ENCODE assay signal across 8 cellular contexts in genomic region chr19:40750035-40750284, GRCh38. TPM values are rescaled to one million over a fixed set of nuclear protein-coding genes. Genes with fewer than 3 reads are reported as not detected.
DNase-seq lines count a peak whose midpoint lies in the region; ATAC-seq and TF ChIP-seq lines count a peak whose summit lies in the region.

No MANE protein-coding gene starts in this region.

- H3K27me3 Mint-ChIP-seq in natural killer cell (ENCODE audit: low read depth in 2 of 2): no peaks in the 10 kb centered on the region

- no peak for TF ChIP-seq CTCF in BE2C (IDR thresholded peaks at IDR 0.05; ENCODE audit: low read depth, low read length)
- TF ChIP-seq CTCF in MM.1S (IDR thresholded peaks at IDR 0.05; ENCODE audit: low read length): no peak
- no peak for TF ChIP-seq CTCF in dorsolateral prefrontal cortex (IDR thresholded peaks at IDR 0.05 in 54 of 56, conservative IDR thresholded peaks at IDR 0.05 in 2 of 56; ENCODE audit: low read depth in 1 of 56, partially characterized antibody in 56 of 56)
- no peak for TF ChIP-seq CTCF in natural killer cell (IDR thresholded peaks at IDR 0.05)

- DNase-seq in BE2C: no peak
- DNase-seq in MM.1S: no peak
- DNase-seq in dorsolateral prefrontal cortex: no peak
- no peak for DNase-seq in natural killer cell
- DNase-seq in putamen (ENCODE audit: low spot score): no peak
- DNase-seq in T-helper 9 cell: no peak

- H3K27ac ChIP-seq in MM.1S (ENCODE audit: low read length) (peak overlapping the region; percentile 65), dorsolateral prefrontal cortex (peak overlapping the region; percentile 72 to 98 (median 92))

- intact Hi-C loops in dorsolateral prefrontal cortex (cut with DNase I) (loop anchor here (1.0 to 5.0 kb wide), 6 partner anchors 27 to 87 kb away; partner anchors contain the start of genes EGLN2 (in 2 of the 2), COQ8B (in 1 of the 2) and ITPKC (in 1 of the 2)), natural killer cell (cut with micrococcal nuclease) (loop anchor here (1.0 to 2.0 kb wide), 5 partner anchors 28 to 87 kb away; partner anchors contain the start of genes NUMBL and RAB4B)

- H3K36me3 Mint-ChIP-seq in natural killer cell: no peaks in the 10 kb centered on the region

- H2AFZ ChIP-seq in MM.1S (ENCODE audit: low read length): peak overlapping the region; percentile 61

- H3K4me1 Mint-ChIP-seq in natural killer cell: peaks cover 42 to 52% of the 10 kb centered on the region in 2 donors

- H3K4me3 ChIP-seq in BE2C (ENCODE audit: low read depth, low read length): peak overlapping the region; percentile 63
- peak overlapping the region; percentile 77 for H3K4me3 ChIP-seq in MM.1S (ENCODE audit: low read length)
- H3K4me3 ChIP-seq in dorsolateral prefrontal cortex: peak overlapping the region; percentile 42 to 96 (median 76)

- no peak for ATAC-seq in natural killer cell
- no peak for ATAC-seq in GM18502 (IDR thresholded peaks at IDR 0.05; ENCODE audit: poor library complexity, unreplicated experiment)
- ATAC-seq in GM18907 (IDR thresholded peaks at IDR 0.05; ENCODE audit: unreplicated experiment): no peak

- H3K9me3 Mint-ChIP-seq in natural killer cell: no peaks in the 10 kb centered on the region

- H3K4me1 ChIP-seq in BE2C (peaks cover 3% of the 10 kb centered on the region; the same call in 1 of the 2 replicates), MM.1S (ENCODE audit: low read length) (0 out of 2 replicates have a peak, but pooled peaks cover 9% of the 10 kb centered on the region)

- peaks cover 9% of the 10 kb centered on the region for H4K20me1 ChIP-seq in MM.1S (ENCODE audit: insufficient read depth, low read length)

- H3K27ac Mint-ChIP-seq in natural killer cell: peak overlapping the region; percentile 92 to 95

- H3K9me3 ChIP-seq in BE2C (no peaks in the 10 kb centered on the region), MM.1S (replicated peaks; ENCODE audit: insufficient read depth, low read length) (no peaks in the 10 kb centered on the region)

- H3K4me3 Mint-ChIP-seq in natural killer cell: peak overlapping the region; percentile 99

- H3K9me2 ChIP-seq in MM.1S (replicated peaks; ENCODE audit: insufficient read depth, low read length): no peaks in the 10 kb centered on the region

- H3F3A ChIP-seq in MM.1S (ENCODE audit: insufficient read depth, low read length): peaks cover 6% of the 10 kb centered on the region

- H3K79me2 ChIP-seq in MM.1S (ENCODE audit: low read length): peaks cover 50% of the 10 kb centered on the region

- H3K27me3 ChIP-seq in BE2C: no peaks in the 10 kb centered on the region
- H3K27me3 ChIP-seq in MM.1S (replicated peaks; ENCODE audit: insufficient read depth, low read length): no peaks in the 10 kb centered on the region
- no peaks in the 10 kb centered on the region for H3K27me3 ChIP-seq in dorsolateral prefrontal cortex

- H3K36me3 ChIP-seq in BE2C: peaks cover 14% of the 10 kb centered on the region
- no peaks in the 10 kb centered on the region; the same call in 1 of the 2 replicates for H3K36me3 ChIP-seq in MM.1S (replicated peaks; ENCODE audit: insufficient read depth, low read length)

- H3K9ac ChIP-seq in MM.1S (ENCODE audit: low read length): peak overlapping the region; percentile 92

- H3K4me2 ChIP-seq in MM.1S (ENCODE audit: low read depth, low read length): peak overlapping the region; percentile 71

RNA-seq across cellular contexts. Expression of gene ACTMAP, which starts 0.3 kb away (rescaled TPM):
- 21.1 TPM for polyA plus RNA-seq in BE2C (2012; ENCODE audit: insufficient read depth, insufficient read length, low read depth)
- 10 to 100 TPM in 5 of 120 experiments, 1 to 10 TPM in 115; 1.4 to 15.4 (median 5.6) TPM for total RNA-seq in dorsolateral prefrontal cortex
- 1 to 10 TPM; 5.9 to 9.6 (median 8.2) TPM for total RNA-seq in natural killer cell

RNA-seq across cellular contexts. Expression of gene SNRPA, which starts 1.0 kb away (rescaled TPM):
- polyA plus RNA-seq in BE2C (2012; ENCODE audit: insufficient read depth, insufficient read length, low read depth): 73.9 TPM
- total RNA-seq in dorsolateral prefrontal cortex (10 to 100 TPM; 22.7 to 66.6 (median 39.6) TPM), natural killer cell (10 to 100 TPM; 56.2 to 65.9 (median 60.9) TPM)

RNA-seq across cellular contexts. Expression of gene MIA, which starts 25.4 kb away (rescaled TPM):
- polyA plus RNA-seq in BE2C (2012; ENCODE audit: insufficient read depth, insufficient read length, low read depth): not detected
- total RNA-seq in dorsolateral prefrontal cortex (10 to 100 TPM in 4 of 120 experiments, 1 to 10 TPM in 53, not detected in 63; 1.4 to 14.0 (median 2.9) TPM), natural killer cell (not detected)

RNA-seq across cellular contexts. Expression of gene RAB4B, which starts 28.1 kb away (rescaled TPM):
- polyA plus RNA-seq in BE2C (2012; ENCODE audit: insufficient read depth, insufficient read length, low read depth): 18.6 TPM
- total RNA-seq in dorsolateral prefrontal cortex (100 to 1,000 TPM in 6 of 120 experiments, 10 to 100 TPM in 114; 42.2 to 113 (median 77.4) TPM), natural killer cell (10 to 100 TPM; 97.8 to 99.8 (median 98.6) TPM)

RNA-seq across cellular contexts. Expression of gene ITPKC, which starts 33.0 kb away (rescaled TPM):
- polyA plus RNA-seq in BE2C (2012; ENCODE audit: insufficient read depth, insufficient read length, low read depth): 8.8 TPM
- total RNA-seq in dorsolateral prefrontal cortex: 10 to 100 TPM in 91 of 120 experiments, 1 to 10 TPM in 29; 6.6 to 73.8 (median 12.0) TPM
- 10 to 100 TPM in 2 of 3 donors, 1 to 10 TPM in 1; 8.7 to 11.1 (median 11.0) TPM for total RNA-seq in natural killer cell
